Comparison of ENCODE assay signal across 8 cellular contexts in the genomic region with DNA sequence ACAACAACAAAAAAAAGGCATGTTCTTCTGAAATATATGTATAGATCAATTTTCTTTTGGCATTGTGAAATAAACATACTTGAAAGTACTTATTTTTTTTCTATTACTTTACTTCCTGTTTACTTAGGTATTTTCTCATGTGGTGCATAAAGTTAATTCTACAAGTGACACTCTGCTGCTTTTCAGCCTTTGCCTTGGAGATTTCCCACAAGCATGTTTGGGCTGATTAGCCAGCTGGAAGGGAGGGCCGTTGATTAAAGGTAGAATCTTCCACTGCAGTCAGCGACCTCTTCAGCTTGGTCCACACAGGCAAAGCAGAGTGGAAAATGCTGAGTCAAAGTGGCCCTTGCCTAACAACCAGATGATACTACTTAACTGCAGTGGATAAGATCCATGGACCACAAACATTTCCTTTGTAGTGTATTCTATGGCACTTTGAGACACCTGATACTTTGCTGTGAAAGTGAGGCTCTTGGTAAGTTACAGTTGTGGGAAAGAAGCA.
A peak's percentile ranks its signal among the peaks of the same experiment; 100 is the strongest.
DNase-seq lines count a peak whose midpoint lies in the region; ATAC-seq and TF ChIP-seq lines count a peak whose summit lies in the region.

No MANE protein-coding gene starts in this region.

- DNase-seq in AG08396 (ENCODE audit: low spot score) (peak; percentile 51), UCSD-AML1 (lab: John Stamatoyannopoulos, UW; ENCODE audit: unreplicated experiment) (peak; percentile 20), lung (ENCODE audit: low spot score) (no peak), iPS-NIHi11 (ENCODE audit: low spot score) (no peak), ascending aorta (ENCODE audit: low spot score in 2 of 2) (no peak)
- no peak for DNase-seq in stimulated activated CD4-positive, alpha-beta T cell treated with anti-CD3 and anti-CD28 coated beads, Interleukin-15, amount 100 ng/mL, for 24 hours

- peak; percentile 92 for ATAC-seq in GM18909 (IDR thresholded peaks at IDR 0.05; ENCODE audit: poor library complexity, unreplicated experiment)
- ATAC-seq in HG03108 (IDR thresholded peaks at IDR 0.05; ENCODE audit: unreplicated experiment), result peak; percentile 88
- ATAC-seq in lung (ENCODE audit: insufficient read depth, low FRiP score), result peak; percentile 37

- intact Hi-C loops in ascending aorta (cut with DNase I), result no loop called here

- 12 to 21% methylated on average over 2 of the region's 2 CpGs for WGBS in lung, 2 donors

- H3K4me3 ChIP-seq in lung (no peak overlapping the region), ascending aorta (no peak overlapping the region)

- H3K4me1 ChIP-seq in lung (ENCODE audit: control insufficient read depth in 2 of 2, insufficient read depth in 2 of 2, low read length in 2 of 2) (peaks cover 0 to 3% of the 10 kb centered on the region in 2 donors), ascending aorta (no peaks in the 10 kb centered on the region)

- no peaks in the 10 kb centered on the region for H3K9me3 ChIP-seq in lung (ENCODE audit: control insufficient read depth in 2 of 2, insufficient read depth in 1 of 2, low read length in 1 of 2)
- H3K9me3 ChIP-seq in ascending aorta, result no peaks in the 10 kb centered on the region

- no peaks in the 10 kb centered on the region for H3K27me3 ChIP-seq in lung (ENCODE audit: control insufficient read depth, insufficient read depth)
- no peaks in the 10 kb centered on the region for H3K27me3 ChIP-seq in ascending aorta

- TF ChIP-seq CTCF in lung (IDR thresholded peaks at IDR 0.05; ENCODE audit: control extremely low read depth, extremely low read depth), result no peak
- TF ChIP-seq CTCF in ascending aorta (IDR thresholded peaks at IDR 0.05), result no peak

- H3K27ac ChIP-seq in lung (ENCODE audit: low read depth in 1 of 2, low read length in 1 of 2) (no peak overlapping the region), ascending aorta (no peak overlapping the region)

- H3K36me3 ChIP-seq in lung (ENCODE audit: control insufficient read depth in 2 of 2, insufficient read depth in 2 of 2, low read length in 2 of 2) (no peaks in the 10 kb centered on the region), ascending aorta (no peaks in the 10 kb centered on the region)

Comparison
In these comparisons a context has a peak if more than half of its experiments do, and no peak if none do; other contexts are left out.
1. DNase-seq: peak in AG08396 (single experiment) and UCSD-AML1 (single experiment); none in lung (single experiment), stimulated activated CD4-positive, alpha-beta T cell treated with anti-CD3 and anti-CD28 coated beads, Interleukin-15, amount 100 ng/mL, for 24 hours (single experiment), iPS-NIHi11 (single experiment) and ascending aorta (0 of 2).
2. ATAC-seq: peak in every context shown above with its lines; median percentile 92 in GM18909; 88 in HG03108; 37 in lung.